14 cellular contexts compared by ENCODE assay signal in the genomic region with DNA sequence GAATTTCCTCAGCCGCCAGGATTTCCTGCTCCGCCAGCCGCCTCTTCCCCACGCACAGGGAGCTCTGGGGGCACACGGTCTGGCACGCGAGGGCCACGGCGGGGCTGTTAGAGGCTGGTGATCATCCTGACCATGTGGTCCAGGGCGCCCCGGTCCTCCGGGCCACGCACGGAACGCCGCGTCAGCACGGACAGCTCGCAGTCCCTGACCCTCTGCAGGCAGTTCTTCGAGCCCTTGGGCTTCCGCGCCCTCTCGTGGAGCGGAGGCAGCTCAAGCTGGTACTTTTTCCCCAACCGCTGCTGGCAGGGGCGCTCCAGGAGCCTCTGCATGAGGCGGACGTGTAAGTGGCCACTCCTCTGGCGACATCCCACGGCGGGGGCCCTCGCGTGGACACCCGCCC. TPM values are rescaled to one million over a fixed set of nuclear protein-coding genes. Genes with fewer than 3 reads are reported as not detected.
DNase-seq lines count a peak whose midpoint lies in the region; TF ChIP-seq lines count a peak whose summit lies in the region.
"Not testable (repeated sequence)": the region's sequence is repeated elsewhere in the genome, so short reads cannot be mapped to it uniquely, and the experiment has no call there.
"Had no signal": no experiment of that assay in that cellular context is flagged by ENCODE, and none has a peak within 500 bp of the region (broad histone marks: within the 10 kb centered on the region; RNA-seq: fewer than 3 reads in every experiment).

No MANE protein-coding gene starts in this region.

- peak overlapping the region; percentile 40 for H3K4me3 ChIP-seq in NT2/D1 (ENCODE audit: insufficient read length, low read depth)
- peak overlapping the region in 1 of 2 experiments; percentile 45; a peak in 2 of 4 replicates for H3K4me3 ChIP-seq in SK-N-SH (ENCODE audit: low read depth in 2 of 2, low read length in 1 of 2)
- not testable (repeated sequence) for H3K4me3 ChIP-seq in spleen

- WGBS in SK-N-SH (ENCODE audit: low lambda C conversion rate): 24% methylated on average over 6 of the region's 34 CpGs
- WGBS in spleen, 5 donors: 26 to 57% (median 32%) methylated on average over 8 to 34 of the region's 34 CpGs

- not testable (repeated sequence) for TF ChIP-seq EP300 in SK-N-SH (IDR thresholded peaks at IDR 0.05; ENCODE audit: borderline replicate concordance in 1 of 2, low read depth in 1 of 2, low read length in 1 of 2)

- H3K27ac ChIP-seq in 22Rv1 (0 out of 2 replicates have a peak overlapping the region, but pooled peaks have one; percentile 22), SK-N-SH (ENCODE audit: low read depth in 2 of 2, low read length in 1 of 2) (peak overlapping the region in 1 of 2 experiments; percentile 60; a peak in 2 of 4 replicates)
- not testable (repeated sequence) for H3K27ac ChIP-seq in spleen

- not testable (repeated sequence) for H3K27me3 ChIP-seq in NT2/D1 (ENCODE audit: insufficient read depth, insufficient read length); SK-N-SH (ENCODE audit: insufficient read depth); spleen (replicated peaks in 1 of 7)

- CTCF ChIA-PET in SK-N-SH (lab: Yijun Ruan, JAX): interaction anchor here (1.0 to 1.2 kb wide), 2 partner anchors 32 to 33 kb away, joined by 3 to 4 read pairs; no protein-coding TSS in a partner anchor

- not testable (repeated sequence) for H3K4me1 Mint-ChIP-seq in glutamatergic neuron (ENCODE audit: low read depth, unreplicated experiment)

- DNase-seq in ELF-1 (ENCODE audit: low read depth, low spot score) (peak; percentile 59), NCI-H1930 (lab: John Stamatoyannopoulos, UW) (peak; percentile 80), NCI-H446 (lab: John Stamatoyannopoulos, UW) (peak; percentile 3 to 58), SK-N-SH (peak; percentile 64), glutamatergic neuron (peak; percentile 40), spleen (peak; percentile 47)
- not testable (repeated sequence) for DNase-seq in NT2/D1 (ENCODE audit: low read depth, low spot score)

- not testable (repeated sequence) for H3K9me3 Mint-ChIP-seq in glutamatergic neuron (ENCODE audit: unreplicated experiment)

- TF ChIP-seq RAD21 in SK-N-SH (IDR thresholded peaks at IDR 0.05; ENCODE audit: low read length): peak; percentile 21

- not testable (repeated sequence) for H3K36me3 ChIP-seq in NT2/D1 (ENCODE audit: insufficient read depth, insufficient read length, low read length); SK-N-SH (replicated peaks in 1 of 2; ENCODE audit: control insufficient read depth in 1 of 2, insufficient read depth in 2 of 2, low read length in 1 of 2); spleen

- TF ChIP-seq CTCF in 22Rv1 (IDR thresholded peaks at IDR 0.05): peak; percentile 35
- TF ChIP-seq CTCF in SK-N-SH (IDR thresholded peaks at IDR 0.05); glutamatergic neuron (IDR thresholded peaks at IDR 0.05; ENCODE audit: partially characterized antibody, unreplicated experiment); spleen (IDR thresholded peaks at IDR 0.05 in 8 of 11, conservative IDR thresholded peaks at IDR 0.05 in 3 of 11): not testable (repeated sequence)

- not testable (repeated sequence) for H3K4me1 ChIP-seq in NT2/D1 (ENCODE audit: insufficient read depth, insufficient read length); SK-N-SH (ENCODE audit: control insufficient read depth in 1 of 2, insufficient read depth in 2 of 2, low read depth in 1 of 2, low read length in 1 of 2); spleen

- intact Hi-C loops in spleen (cut with DNase I; ENCODE audit: low total_unique reads): not testable (repeated sequence)

- not testable (repeated sequence) for H3K4me3 Mint-ChIP-seq in glutamatergic neuron (ENCODE audit: unreplicated experiment)

- not testable (repeated sequence) for H3K36me3 Mint-ChIP-seq in glutamatergic neuron (ENCODE audit: unreplicated experiment)

- H3K9ac ChIP-seq in NT2/D1 (ENCODE audit: insufficient read length, low read depth): peak overlapping the region; percentile 61
- not testable (repeated sequence) for H3K9ac ChIP-seq in SK-N-SH

- not testable (repeated sequence) for H3K27ac Mint-ChIP-seq in glutamatergic neuron (ENCODE audit: unreplicated experiment)

- not testable (repeated sequence) for H3K27me3 Mint-ChIP-seq in glutamatergic neuron (ENCODE audit: unreplicated experiment)

- H2AFZ ChIP-seq in SK-N-SH (ENCODE audit: low read depth): not testable (repeated sequence)

- H3K79me2 ChIP-seq in SK-N-SH (ENCODE audit: insufficient read depth): not testable (repeated sequence)

- TF ChIP-seq POLR2A in spleen (IDR thresholded peaks at IDR 0.05): not testable (repeated sequence)

- not testable (repeated sequence) for H4K20me1 ChIP-seq in SK-N-SH (ENCODE audit: insufficient read depth)

- not testable (repeated sequence) for H3F3A ChIP-seq in SK-N-SH (replicated peaks; ENCODE audit: insufficient read depth)

- H3K4me2 ChIP-seq in SK-N-SH: peak overlapping the region; percentile 55; the same call in 1 of the 2 replicates

- H3K9me2 ChIP-seq in SK-N-SH: not testable (repeated sequence)

- POLR2A ChIA-PET in SK-N-SH (lab: Yijun Ruan, JAX): not testable (repeated sequence)

- not testable (repeated sequence) for H3K9me3 ChIP-seq in NT2/D1 (ENCODE audit: insufficient read depth, low read length); SK-N-SH
- peaks cover 0 to 30% (median 17%) of the 10 kb centered on the region in 8 donors for H3K9me3 ChIP-seq in spleen

RNA-seq across cellular contexts. Expression of a gene that starts 10.0 kb away (rescaled TPM):
- polyA plus RNA-seq in SK-N-SH (2012; rRNA removed) (not detected in 2 replicates), spleen (not detected)
- not detected in 2 replicates for polyA plus RNA-seq in SK-N-SH (2012; cell fraction: cytosol; rRNA removed)
- not detected in 2 replicates for polyA plus RNA-seq in SK-N-SH (2012; cell fraction: nucleus; rRNA removed)
- total RNA-seq in glutamatergic neuron (ENCODE audit: unreplicated experiment) (0.37 TPM), spleen (not detected)
- total RNA-seq: A673; CD4-positive, CD25-positive, alpha-beta regulatory T cell; CD8-positive, alpha-beta memory T cell; GM23338; HT-29 had no signal
- polyA plus RNA-seq: AG04450; CD4-positive, CD25-positive, alpha-beta regulatory T cell; CD8-positive, alpha-beta memory T cell had no signal

RNA-seq across cellular contexts. Expression of a gene that starts 34.6 kb away (rescaled TPM):
- polyA plus RNA-seq in SK-N-SH (2012; rRNA removed): not detected in 2 replicates
- not detected in 2 replicates for polyA plus RNA-seq in SK-N-SH (2012; cell fraction: cytosol; rRNA removed)
- polyA plus RNA-seq in SK-N-SH (2012; cell fraction: nucleus; rRNA removed): not detected in 2 replicates
- total RNA-seq in glutamatergic neuron (ENCODE audit: unreplicated experiment): not detected
- total RNA-seq in spleen: not detected
- not detected for polyA plus RNA-seq in spleen
- total RNA-seq: A673; CD4-positive, CD25-positive, alpha-beta regulatory T cell; CD8-positive, alpha-beta memory T cell; GM23338; HT-29 had no signal
- polyA plus RNA-seq: AG04450; CD4-positive, CD25-positive, alpha-beta regulatory T cell; CD8-positive, alpha-beta memory T cell; GM23338 had no signal

RNA-seq across cellular contexts. Expression of a gene that starts 41.2 kb away (rescaled TPM):
- polyA plus RNA-seq in SK-N-SH (2012; rRNA removed): not detected in 2 replicates
- polyA plus RNA-seq in SK-N-SH (2012; cell fraction: cytosol; rRNA removed): not detected in 2 replicates
- polyA plus RNA-seq in SK-N-SH (2012; cell fraction: nucleus; rRNA removed): not detected in 2 replicates
- not detected for total RNA-seq in glutamatergic neuron (ENCODE audit: unreplicated experiment)
- total RNA-seq in spleen: not detected
- not detected for polyA plus RNA-seq in spleen
- total RNA-seq: A673; CD4-positive, CD25-positive, alpha-beta regulatory T cell; CD8-positive, alpha-beta memory T cell; GM23338; HT-29 had no signal
- polyA plus RNA-seq: AG04450; CD4-positive, CD25-positive, alpha-beta regulatory T cell; CD8-positive, alpha-beta memory T cell; GM23338 had no signal

RNA-seq across cellular contexts. Expression of a gene that starts 46.1 kb away (rescaled TPM):
- polyA plus RNA-seq in SK-N-SH (2012; rRNA removed): not detected in 2 replicates
- polyA plus RNA-seq in SK-N-SH (2012; cell fraction: cytosol; rRNA removed): not detected in 2 replicates
- polyA plus RNA-seq in SK-N-SH (2012; cell fraction: nucleus; rRNA removed): not detected in 2 replicates
- total RNA-seq in glutamatergic neuron (ENCODE audit: unreplicated experiment): not detected
- not detected for total RNA-seq in spleen
- not detected for polyA plus RNA-seq in spleen
- total RNA-seq: A673; CD4-positive, CD25-positive, alpha-beta regulatory T cell; CD8-positive, alpha-beta memory T cell; GM23338; HT-29 had no signal
- polyA plus RNA-seq: AG04450; CD4-positive, CD25-positive, alpha-beta regulatory T cell; CD8-positive, alpha-beta memory T cell; GM23338 had no signal

RNA-seq across cellular contexts. Expression of a gene that starts 53.7 kb away (rescaled TPM):
- polyA plus RNA-seq in SK-N-SH (2012; rRNA removed) (not detected in 2 replicates), spleen (not detected)
- not detected in 2 replicates for polyA plus RNA-seq in SK-N-SH (2012; cell fraction: cytosol; rRNA removed)
- polyA plus RNA-seq in SK-N-SH (2012; cell fraction: nucleus; rRNA removed): not detected in 2 replicates
- total RNA-seq in glutamatergic neuron (ENCODE audit: unreplicated experiment) (not detected), spleen (not detected)
- total RNA-seq: A673; CD4-positive, CD25-positive, alpha-beta regulatory T cell; CD8-positive, alpha-beta memory T cell; GM23338; HT-29 had no signal
- polyA plus RNA-seq: AG04450; CD4-positive, CD25-positive, alpha-beta regulatory T cell; CD8-positive, alpha-beta memory T cell; GM23338 had no signal
